ENCODE assay signal across 1 cellular context in the genomic region with DNA sequence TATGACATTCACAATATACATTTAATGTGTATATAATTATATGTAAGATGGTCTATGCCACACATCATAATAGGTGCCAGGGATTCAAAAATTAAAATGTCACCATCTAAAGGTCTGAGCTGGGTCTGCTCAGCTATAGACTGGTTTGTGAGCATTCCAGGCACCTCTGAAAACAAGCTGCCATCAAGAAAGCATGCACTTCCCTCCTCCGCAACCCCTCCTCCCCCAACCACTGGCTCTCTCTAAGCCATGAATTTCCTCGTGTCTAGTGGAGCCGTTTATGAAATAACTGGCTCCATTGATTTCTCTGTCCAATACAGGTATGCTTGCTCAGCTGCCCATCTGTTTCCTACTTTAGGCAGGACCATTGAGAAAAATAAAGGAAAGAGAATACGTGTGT.
TF ChIP-seq lines count a peak whose summit lies in the region.

No MANE protein-coding gene starts in this region.

TF ChIP-seq in H1, 55 proteins besides CTCF, POLR2A, EP300 and RAD21:
- no peak for TF ChIP-seq JUND (IDR thresholded peaks at IDR 0.05; ENCODE audit: low read length)
- no peak for TF ChIP-seq ZNF274 (IDR thresholded peaks at IDR 0.05; ENCODE audit: borderline replicate concordance, extremely low read depth, low read length)
- TF ChIP-seq CEBPB (IDR thresholded peaks at IDR 0.05; ENCODE audit: low read depth, low read length), result no peak
- TF ChIP-seq TEAD4 (IDR thresholded peaks at IDR 0.05; ENCODE audit: low read depth, low read length), result 0 out of 2 replicates have a peak, but pooled peaks have one; percentile 5
- TF ChIP-seq SP2 (IDR thresholded peaks at IDR 0.05; ENCODE audit: low read length), result no peak
- TF ChIP-seq PHF8 (conservative IDR thresholded peaks at IDR 0.05; ENCODE audit: low read depth, low read length), result no peak
- no peak for TF ChIP-seq SIX5 (IDR thresholded peaks at IDR 0.05; ENCODE audit: low read depth, low read length)
